17 cellular contexts compared by ENCODE assay signal in genomic region chr6:105920071-105920470, GRCh38.
DNase-seq lines count a peak whose midpoint lies in the region; ATAC-seq and TF ChIP-seq lines count a peak whose summit lies in the region.
"Had no signal": no experiment of that assay in that cellular context is flagged by ENCODE, and none has a peak within 500 bp of the region (broad histone marks: within the 10 kb centered on the region; RNA-seq: fewer than 3 reads in every experiment).

No MANE protein-coding gene starts in this region.

- H2AFZ ChIP-seq in PC-3 (ENCODE audit: low read length), result no peak overlapping the region

- H3K9me2 ChIP-seq in PC-3 (replicated peaks; ENCODE audit: low read length), result no peaks in the 10 kb centered on the region

- no peak for TF ChIP-seq POLR2A in esophagus muscularis mucosa (IDR thresholded peaks at IDR 0.05; ENCODE audit: low read depth)

- no peak for TF ChIP-seq EP300 in esophagus muscularis mucosa (IDR thresholded peaks at IDR 0.05)

- H3K27me3 Mint-ChIP-seq in activated CD8-positive, alpha-beta T cell treated with anti-CD3 and anti-CD28 coated beads for 36 hours, result peaks cover 15% of the 10 kb centered on the region
- peaks cover 2% of the 10 kb centered on the region for H3K27me3 Mint-ChIP-seq in activated CD8-positive, alpha-beta T cell treated with anti-CD3 and anti-CD28 coated beads, Interleukin-2, amount 10 ng/mL, durations not matched to agents 7 days and 5 days (ENCODE audit: low read depth)
- peaks cover 15% of the 10 kb centered on the region for H3K27me3 Mint-ChIP-seq in activated naive CD8-positive, alpha-beta T cell treated with anti-CD3 and anti-CD28 coated beads, Interleukin-2, amount 50 U/mL, for 24 hours

- no TSS peak for BruUV-seq in PC-3 (replicated peaks; lab: Mats Ljungman, UMichigan)

- POLR2A ChIA-PET in activated CD8-positive, alpha-beta T cell treated with anti-CD3 and anti-CD28 coated beads for 36 hours (lab: Charles Lee), result interaction anchor here (1.2 kb wide), 1 partner anchor 9 kb away, joined by 3 read pairs; no protein-coding TSS in a partner anchor
- POLR2A ChIA-PET in activated CD8-positive, alpha-beta T cell treated with anti-CD3 and anti-CD28 coated beads, Interleukin-2, amount 10 ng/mL, durations not matched to agents 7 days and 5 days (lab: Charles Lee), result no interaction called here
- POLR2A ChIA-PET in PC-3 (lab: Charles Lee; ENCODE audit: unreplicated experiment), result no interaction called here

- CTCF ChIA-PET in activated CD8-positive, alpha-beta T cell treated with anti-CD3 and anti-CD28 coated beads for 36 hours (lab: Charles Lee), result no interaction called here
- CTCF ChIA-PET in activated CD8-positive, alpha-beta T cell treated with anti-CD3 and anti-CD28 coated beads, Interleukin-2, amount 10 ng/mL, durations not matched to agents 7 days and 5 days (lab: Charles Lee), result no interaction called here
- CTCF ChIA-PET in PC-3 (lab: Charles Lee), result no interaction called here

- no peak for TF ChIP-seq CTCF in activated CD8-positive, alpha-beta T cell treated with anti-CD3 and anti-CD28 coated beads for 36 hours (IDR thresholded peaks at IDR 0.05)
- TF ChIP-seq CTCF in PC-3 (conservative IDR thresholded peaks at IDR 0.05; ENCODE audit: low read depth, low read length) (no peak), esophagus muscularis mucosa (IDR thresholded peaks at IDR 0.05) (no peak)

- no peaks in the 10 kb centered on the region for H3F3A ChIP-seq in PC-3 (ENCODE audit: low read length, unreplicated experiment)

- intact Hi-C loops in activated CD8-positive, alpha-beta T cell treated with anti-CD3 and anti-CD28 coated beads for 36 hours (cut with micrococcal nuclease), result no loop called here
- intact Hi-C loops in PC-3 (cut with micrococcal nuclease), result no loop called here
- intact Hi-C loops in esophagus muscularis mucosa (cut with DNase I), result no loop called here

- H4K20me1 ChIP-seq in PC-3 (ENCODE audit: low read length), result no peaks in the 10 kb centered on the region

- peak; percentile 87 for ATAC-seq in activated CD8-positive, alpha-beta T cell treated with anti-CD3 and anti-CD28 coated beads for 36 hours
- ATAC-seq in activated CD8-positive, alpha-beta T cell treated with anti-CD3 and anti-CD28 coated beads, Interleukin-2, amount 10 ng/mL, durations not matched to agents 7 days and 5 days, result no peak
- ATAC-seq in PC-3, result peak; percentile 31; the same call in 1 of the 2 replicates
- ATAC-seq in activated naive CD8-positive, alpha-beta T cell treated with anti-CD3 and anti-CD28 coated beads, Interleukin-2, amount 50 U/mL, for 24 hours, result peak; percentile 79
- no peak for ATAC-seq in HG02852 (IDR thresholded peaks at IDR 0.05; ENCODE audit: unreplicated experiment)

- 86% methylated on average over 2 of the region's 2 CpGs for WGBS in esophagus muscularis mucosa

- peaks cover 1% of the 10 kb centered on the region for H3K9me3 Mint-ChIP-seq in activated CD8-positive, alpha-beta T cell treated with anti-CD3 and anti-CD28 coated beads for 36 hours
- H3K9me3 Mint-ChIP-seq in activated CD8-positive, alpha-beta T cell treated with anti-CD3 and anti-CD28 coated beads, Interleukin-2, amount 10 ng/mL, durations not matched to agents 7 days and 5 days (ENCODE audit: insufficient read depth), result no peaks in the 10 kb centered on the region
- H3K9me3 Mint-ChIP-seq in activated naive CD8-positive, alpha-beta T cell treated with anti-CD3 and anti-CD28 coated beads, Interleukin-2, amount 50 U/mL, for 24 hours, result no peaks in the 10 kb centered on the region
- H3K9me3 Mint-ChIP-seq: HFFc6 had no signal

- H3K4me2 ChIP-seq in PC-3 (ENCODE audit: low read length), result no peak overlapping the region

- H3K36me3 ChIP-seq in PC-3 (ENCODE audit: low read depth, low read length) (no peaks in the 10 kb centered on the region), esophagus muscularis mucosa (no peaks in the 10 kb centered on the region)

- H3K9ac ChIP-seq in PC-3 (ENCODE audit: low read length), result no peak overlapping the region

- H3K27me3 ChIP-seq in PC-3 (ENCODE audit: low read length) (no peaks in the 10 kb centered on the region), esophagus muscularis mucosa (no peaks in the 10 kb centered on the region)

- peaks cover 13% of the 10 kb centered on the region for H3K4me1 Mint-ChIP-seq in activated CD8-positive, alpha-beta T cell treated with anti-CD3 and anti-CD28 coated beads for 36 hours (ENCODE audit: low read depth)
- peaks cover 7% of the 10 kb centered on the region for H3K4me1 Mint-ChIP-seq in activated CD8-positive, alpha-beta T cell treated with anti-CD3 and anti-CD28 coated beads, Interleukin-2, amount 10 ng/mL, durations not matched to agents 7 days and 5 days (ENCODE audit: low read depth)
- H3K4me1 Mint-ChIP-seq in activated naive CD8-positive, alpha-beta T cell treated with anti-CD3 and anti-CD28 coated beads, Interleukin-2, amount 50 U/mL, for 24 hours, result peaks cover 7% of the 10 kb centered on the region

- H3K27ac ChIP-seq in PC-3 (ENCODE audit: low read length) (0 out of 2 replicates have a peak overlapping the region, but pooled peaks have one; percentile 6), esophagus muscularis mucosa (replicated peaks in 1 of 4) (no peak overlapping the region)

- peak overlapping the region; percentile 71 for H3K27ac Mint-ChIP-seq in activated CD8-positive, alpha-beta T cell treated with anti-CD3 and anti-CD28 coated beads for 36 hours
- no peak overlapping the region for H3K27ac Mint-ChIP-seq in activated CD8-positive, alpha-beta T cell treated with anti-CD3 and anti-CD28 coated beads, Interleukin-2, amount 10 ng/mL, durations not matched to agents 7 days and 5 days
- no peak overlapping the region for H3K27ac Mint-ChIP-seq in activated naive CD8-positive, alpha-beta T cell treated with anti-CD3 and anti-CD28 coated beads, Interleukin-2, amount 50 U/mL, for 24 hours
- H3K27ac Mint-ChIP-seq: HFFc6 had no signal

- H3K36me3 Mint-ChIP-seq in activated CD8-positive, alpha-beta T cell treated with anti-CD3 and anti-CD28 coated beads for 36 hours (ENCODE audit: low read depth), result no peaks in the 10 kb centered on the region
- no peaks in the 10 kb centered on the region for H3K36me3 Mint-ChIP-seq in activated CD8-positive, alpha-beta T cell treated with anti-CD3 and anti-CD28 coated beads, Interleukin-2, amount 10 ng/mL, durations not matched to agents 7 days and 5 days (ENCODE audit: low read depth)
- H3K36me3 Mint-ChIP-seq in activated naive CD8-positive, alpha-beta T cell treated with anti-CD3 and anti-CD28 coated beads, Interleukin-2, amount 50 U/mL, for 24 hours (ENCODE audit: low read depth), result no peaks in the 10 kb centered on the region

- peak; percentile 51 for DNase-seq in activated CD8-positive, alpha-beta T cell treated with anti-CD3 and anti-CD28 coated beads for 36 hours
- no peak for DNase-seq in activated CD8-positive, alpha-beta T cell treated with anti-CD3 and anti-CD28 coated beads, Interleukin-2, amount 10 ng/mL, durations not matched to agents 7 days and 5 days
- peak; percentile 69 for DNase-seq in PC-3
- DNase-seq in activated naive CD8-positive, alpha-beta T cell treated with anti-CD3 and anti-CD28 coated beads, Interleukin-2, amount 50 U/mL, for 24 hours, result no peak
- DNase-seq in renal cortical epithelial cell (ENCODE audit: low read depth), result peak; percentile 30
- DNase-seq in SHP77 (lab: John Stamatoyannopoulos, UW), result no peak
- no peak for DNase-seq in esophagus muscularis mucosa (ENCODE audit: extremely low spot score)
- DNase-seq: C1 segment of cervical spinal cord, DMS153, EL, HFFc6, MM.1S, NCI-H1105, NCI-H1694 treated with DMSO at 0.1 percent for 48 hours, NCI-H69, Right ventricle myocardium superior had no signal

- 0 out of 2 replicates have a peak, but pooled peaks cover 9% of the 10 kb centered on the region for H3K4me1 ChIP-seq in PC-3 (ENCODE audit: insufficient read depth, low read length)
- peaks cover 0 to 24% (median 20%) of the 10 kb centered on the region in 4 donors for H3K4me1 ChIP-seq in esophagus muscularis mucosa

- H3K4me3 Mint-ChIP-seq in activated CD8-positive, alpha-beta T cell treated with anti-CD3 and anti-CD28 coated beads for 36 hours, result no peak overlapping the region
- no peak overlapping the region for H3K4me3 Mint-ChIP-seq in activated CD8-positive, alpha-beta T cell treated with anti-CD3 and anti-CD28 coated beads, Interleukin-2, amount 10 ng/mL, durations not matched to agents 7 days and 5 days
- no peak overlapping the region for H3K4me3 Mint-ChIP-seq in activated naive CD8-positive, alpha-beta T cell treated with anti-CD3 and anti-CD28 coated beads, Interleukin-2, amount 50 U/mL, for 24 hours
- H3K4me3 Mint-ChIP-seq: HFFc6 had no signal

- H3K4me3 ChIP-seq in PC-3 (ENCODE audit: low read length) (no peak overlapping the region), esophagus muscularis mucosa (no peak overlapping the region)

- no peaks in the 10 kb centered on the region for H3K9me3 ChIP-seq in PC-3 (ENCODE audit: low read length)
- H3K9me3 ChIP-seq in esophagus muscularis mucosa, result no peaks in the 10 kb centered on the region

- no peaks in the 10 kb centered on the region for H3K79me2 ChIP-seq in PC-3 (ENCODE audit: low read length)

Comparison
In these comparisons a context has a peak if more than half of its experiments do, and no peak if none do; other contexts are left out.
1. ATAC-seq: peak in activated CD8-positive, alpha-beta T cell treated with anti-CD3 and anti-CD28 coated beads for 36 hours (single experiment), PC-3 (single experiment) and activated naive CD8-positive, alpha-beta T cell treated with anti-CD3 and anti-CD28 coated beads, Interleukin-2, amount 50 U/mL, for 24 hours (single experiment); none in activated CD8-positive, alpha-beta T cell treated with anti-CD3 and anti-CD28 coated beads, Interleukin-2, amount 10 ng/mL, durations not matched to agents 7 days and 5 days (single experiment) and HG02852 (single experiment).
2. DNase-seq: peak in activated CD8-positive, alpha-beta T cell treated with anti-CD3 and anti-CD28 coated beads for 36 hours (single experiment), PC-3 (single experiment) and renal cortical epithelial cell (single experiment); none in activated CD8-positive, alpha-beta T cell treated with anti-CD3 and anti-CD28 coated beads, Interleukin-2, amount 10 ng/mL, durations not matched to agents 7 days and 5 days (single experiment), activated naive CD8-positive, alpha-beta T cell treated with anti-CD3 and anti-CD28 coated beads, Interleukin-2, amount 50 U/mL, for 24 hours (single experiment), SHP77 (0 of 2) and esophagus muscularis mucosa (single experiment).